In the genomic region with DNA sequence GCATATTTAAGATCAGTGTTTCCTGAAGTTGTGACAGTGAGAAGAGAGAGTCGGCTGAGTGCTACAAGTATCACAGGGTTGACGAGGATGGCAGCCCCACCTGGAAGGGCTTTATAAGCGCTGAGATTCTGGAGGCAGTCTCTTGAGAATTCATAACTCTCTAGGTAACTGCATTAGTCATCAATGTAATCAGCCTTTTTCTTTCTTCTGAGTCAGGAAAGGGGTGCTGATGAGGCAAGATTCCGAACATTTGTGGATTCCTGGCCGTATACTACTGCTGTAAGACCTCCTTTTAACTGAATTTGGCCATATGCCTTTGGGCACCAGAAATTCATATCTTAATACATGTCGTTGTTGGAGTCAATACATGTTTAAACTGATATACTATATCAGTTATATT, we compare ENCODE assay signal across 19 cellular contexts. TPM values are rescaled to one million over a fixed set of nuclear protein-coding genes. Genes with fewer than 3 reads are reported as not detected.
DNase-seq lines count a peak whose midpoint lies in the region; ATAC-seq lines count a peak whose summit lies in the region.
"Had no signal": no experiment of that assay in that cellular context is flagged by ENCODE, and none has a peak within 500 bp of the region (broad histone marks: within the 10 kb centered on the region; RNA-seq: fewer than 3 reads in every experiment).

No MANE protein-coding gene starts in this region.

- H3K36me3 Mint-ChIP-seq in immature natural killer cell, result no peaks in the 10 kb centered on the region

- H3K27ac ChIP-seq in substantia nigra (ENCODE audit: low read depth, low read length, poor library complexity, severe bottlenecking), result no peak overlapping the region

- H3K4me3 Mint-ChIP-seq in immature natural killer cell, result no peak overlapping the region
- H3K4me3 Mint-ChIP-seq: HFFc6 had no signal

- ATAC-seq in esophagus mucosa (peak; percentile 42), HG03135 (IDR thresholded peaks at IDR 0.05; ENCODE audit: unreplicated experiment) (no peak), Right ventricle myocardium superior (ENCODE audit: poor library complexity) (no peak)

- H3K27ac Mint-ChIP-seq in immature natural killer cell, result no peak overlapping the region
- H3K27ac Mint-ChIP-seq: HFFc6 had no signal

- H3K27me3 Mint-ChIP-seq in immature natural killer cell (ENCODE audit: low read depth in 3 of 3), result peaks cover 0 to 7% (median 2%) of the 10 kb centered on the region in 3 donors

- no peaks in the 10 kb centered on the region for H3K9me3 Mint-ChIP-seq in immature natural killer cell
- H3K9me3 Mint-ChIP-seq: HFFc6 had no signal

- H3K4me1 Mint-ChIP-seq in immature natural killer cell, result no peaks in the 10 kb centered on the region

- DNase-seq in A172 (ENCODE audit: low spot score), result peak; percentile 62
- peak; percentile 10 for DNase-seq in HT1080 (ENCODE audit: low read depth)
- peak; percentile 31 for DNase-seq in amniotic epithelial cell (ENCODE audit: low read depth)
- DNase-seq in immature natural killer cell, result no peak
- no peak for DNase-seq in substantia nigra (lab: John Stamatoyannopoulos, UW)
- DNase-seq in Right ventricle myocardium superior, result no peak
- DNase-seq: 8988T; C1 segment of cervical spinal cord; DMS 273 treated with DMSO at 0.1 percent for 48 hours; HFFc6; Karpas-422; NCI-H146; NCI-H2227 treated with DMSO at 0.1 percent for 48 hours; NCI-H69; NK-92 treated with Interleukin-12 subunit alpha and Interleukin-12 subunit beta, amount 100 ng/mL, for 24 hours; OCI-M1; SK-N-SH had no signal

- intact Hi-C loops in Right ventricle myocardium superior (cut with DNase I), result no loop called here

RNA-seq across cellular contexts. Expression of gene RNF20, which starts 6.6 kb away (rescaled TPM):
- 46.2 and 57.7 TPM in 2 replicates for total RNA-seq in A172 (2014; rRNA removed; shearing (Covaris generic))
- total RNA-seq in HT1080 (2014; rRNA removed; shearing (Covaris generic)), result 29.5 and 30.9 TPM in 2 replicates
- polyA plus RNA-seq in HT1080 (2015; cell fraction: cytosol; rRNA removed), result 18.7 and 24.4 TPM in 2 replicates
- polyA plus RNA-seq in HT1080 (2015; cell fraction: nucleus; rRNA removed), result 47.7 and 61.4 TPM in 2 replicates
- total RNA-seq in esophagus mucosa (36.9 TPM), Right ventricle myocardium superior (40.9 TPM)
- polyA plus RNA-seq in immature natural killer cell, result 10 to 100 TPM; 19.8 to 57.0 (median 26.9) TPM

Comparison
In these comparisons a context has a peak if more than half of its experiments do, and no peak if none do; other contexts are left out.
1. DNase-seq: peak in A172 (single experiment), HT1080 (single experiment) and amniotic epithelial cell (single experiment); none in immature natural killer cell (0 of 3), substantia nigra (0 of 49) and Right ventricle myocardium superior (single experiment).